10 cellular contexts compared by ENCODE assay signal in genomic region chr20:47727909-47728361, GRCh38. TPM values are rescaled to one million over a fixed set of nuclear protein-coding genes. Genes with fewer than 3 reads are reported as not detected.
DNase-seq lines count a peak whose midpoint lies in the region; ATAC-seq and TF ChIP-seq lines count a peak whose summit lies in the region.
"Had no signal": no experiment of that assay in that cellular context is flagged by ENCODE, and none has a peak within 500 bp of the region (broad histone marks: within the 10 kb centered on the region; RNA-seq: fewer than 3 reads in every experiment).

No MANE protein-coding gene starts in this region.

- H2BK20ac ChIP-seq in H9 (ENCODE audit: low read depth, low read length, poor library complexity, severe bottlenecking), result no peak overlapping the region

- no peak for DNase-seq in CD4-positive, CD25-positive, alpha-beta regulatory T cell
- DNase-seq in H9 (no peak), naive B cell (no peak), KG1 (lab: John Stamatoyannopoulos, UW) (no peak), activated gamma-delta T cell (lab: John Stamatoyannopoulos, UW) (no peak), dermis blood vessel endothelial cell (no peak), NCI-H2107 treated with DMSO at 0.1 percent for 48 hours (lab: John Stamatoyannopoulos, UW; ENCODE audit: unreplicated experiment) (no peak)
- DNase-seq: NCI-H524 treated with DMSO at 0.1 percent for 48 hours had no signal

- no peak overlapping the region for H2AK5ac ChIP-seq in H9 (ENCODE audit: insufficient read length, low read length)

- H3K79me2 ChIP-seq in H9 (ENCODE audit: insufficient read depth, low read length), result no peaks in the 10 kb centered on the region

- no peak for TF ChIP-seq CTCF in H9 (conservative IDR thresholded peaks at IDR 0.05)

- H3K27ac ChIP-seq in CD4-positive, CD25-positive, alpha-beta regulatory T cell (ENCODE audit: insufficient read depth, low read length, poor library complexity, severe bottlenecking), result peak overlapping the region; percentile 90
- no peak overlapping the region for H3K27ac ChIP-seq in H9 (ENCODE audit: insufficient read length, low read depth, low read length)
- H3K27ac ChIP-seq: coronary artery had no signal

- H3K27me3 Mint-ChIP-seq in CD4-positive, CD25-positive, alpha-beta regulatory T cell, result peaks cover 7% of the 10 kb centered on the region
- H3K27me3 Mint-ChIP-seq in H9 (ENCODE audit: low read depth) (no peaks in the 10 kb centered on the region; the same call in 1 of the 2 replicates), naive B cell (no peaks in the 10 kb centered on the region)
- no peaks in the 10 kb centered on the region for H3K27me3 Mint-ChIP-seq in activated naive CD8-positive, alpha-beta T cell

- peak overlapping the region; percentile 86 to 92 (median 90) for H3K4me3 Mint-ChIP-seq in CD4-positive, CD25-positive, alpha-beta regulatory T cell
- H3K4me3 Mint-ChIP-seq in H9 (no peak overlapping the region), naive B cell (peak overlapping the region; percentile 78 to 98 (median 92))
- peak overlapping the region; percentile 86 for H3K4me3 Mint-ChIP-seq in activated naive CD8-positive, alpha-beta T cell

- H3K36me3 ChIP-seq in CD4-positive, CD25-positive, alpha-beta regulatory T cell (ENCODE audit: control insufficient read depth, insufficient read depth, low read length), result no peaks in the 10 kb centered on the region

- WGBS in H9 (ENCODE audit: extremely low coverage, insufficient read length, low lambda C conversion rate), result no CpG with 5 or more reads among the region's 17 CpGs

- no peaks in the 10 kb centered on the region for H3K27me3 ChIP-seq in CD4-positive, CD25-positive, alpha-beta regulatory T cell (ENCODE audit: control insufficient read depth, insufficient read depth, low read length)
- H3K27me3 ChIP-seq in H9 (ENCODE audit: insufficient read depth, low read length), result no peaks in the 10 kb centered on the region

- H3K23me2 ChIP-seq in H9 (ENCODE audit: insufficient read length, low read depth, low read length, poor library complexity, severe bottlenecking), result no peaks in the 10 kb centered on the region

- no peak overlapping the region for H2BK5ac ChIP-seq in H9 (ENCODE audit: insufficient read length, low read length)

- H2AFZ ChIP-seq in H9 (ENCODE audit: low read length), result no peak overlapping the region

- no peak overlapping the region for H3K14ac ChIP-seq in H9 (ENCODE audit: insufficient read depth, low read length)

- no peak overlapping the region for H3K23ac ChIP-seq in H9 (ENCODE audit: insufficient read length, low read depth, low read length)

- no peak overlapping the region for H2BK12ac ChIP-seq in H9 (ENCODE audit: insufficient read length, low read depth, low read length)

- no peak overlapping the region for H3K4me2 ChIP-seq in H9 (ENCODE audit: insufficient read depth, insufficient read length, low read length)

- H3K79me1 ChIP-seq in H9 (ENCODE audit: insufficient read depth, low read depth, low read length, poor library complexity, severe bottlenecking), result no peaks in the 10 kb centered on the region

- peak overlapping the region; percentile 99 to 100 (median 100) for H3K27ac Mint-ChIP-seq in CD4-positive, CD25-positive, alpha-beta regulatory T cell
- peak overlapping the region in 2 of 3 experiments; percentile 11 to 92; a peak in 3 of 7 replicates for H3K27ac Mint-ChIP-seq in H9
- H3K27ac Mint-ChIP-seq in activated naive CD8-positive, alpha-beta T cell, result peak overlapping the region; percentile 86
- H3K27ac Mint-ChIP-seq in naive B cell, result peak overlapping the region; percentile 97 to 99 (median 99)

- no peak overlapping the region for H4K91ac ChIP-seq in H9 (ENCODE audit: insufficient read length, low read depth, low read length)

- H3K18ac ChIP-seq in H9 (ENCODE audit: insufficient read length, low read depth, low read length), result no peak overlapping the region

- H3K4me3 ChIP-seq in CD4-positive, CD25-positive, alpha-beta regulatory T cell (ENCODE audit: low read depth, low read length), result peak overlapping the region; percentile 64
- H3K4me3 ChIP-seq: coronary artery had no signal

- no peak overlapping the region for H3K4ac ChIP-seq in H9 (ENCODE audit: low read depth, low read length)

- no peaks in the 10 kb centered on the region for H3K9me3 ChIP-seq in CD4-positive, CD25-positive, alpha-beta regulatory T cell (ENCODE audit: control insufficient read depth in 2 of 2, low read length in 2 of 2)
- H3K9me3 ChIP-seq in H9 (ENCODE audit: control insufficient read depth, low read depth, low read length), result no peaks in the 10 kb centered on the region

- H3K4me1 Mint-ChIP-seq in CD4-positive, CD25-positive, alpha-beta regulatory T cell, result peaks cover 10 to 50% (median 34%) of the 10 kb centered on the region in 4 donors
- H3K4me1 Mint-ChIP-seq in H9 (peaks cover 12 to 13% of the 10 kb centered on the region in 2 experiments), naive B cell (peaks cover 37 to 62% (median 55%) of the 10 kb centered on the region in 3 donors)
- H3K4me1 Mint-ChIP-seq in activated naive CD8-positive, alpha-beta T cell (ENCODE audit: low read depth), result peaks cover 27% of the 10 kb centered on the region

- H3K36me3 Mint-ChIP-seq in CD4-positive, CD25-positive, alpha-beta regulatory T cell, result peaks cover 5% of the 10 kb centered on the region
- H3K36me3 Mint-ChIP-seq in H9 (ENCODE audit: insufficient read depth in 1 of 3, low read depth in 3 of 3) (peaks cover 3 to 10% (median 7%) of the 10 kb centered on the region in 3 experiments; a peak in 5 of 7 replicates), naive B cell (no peaks in the 10 kb centered on the region)
- no peaks in the 10 kb centered on the region for H3K36me3 Mint-ChIP-seq in activated naive CD8-positive, alpha-beta T cell

- no peak overlapping the region for H3T11ph ChIP-seq in H9 (ENCODE audit: low read length)

- H3K9me3 Mint-ChIP-seq in CD4-positive, CD25-positive, alpha-beta regulatory T cell, result no peaks in the 10 kb centered on the region
- H3K9me3 Mint-ChIP-seq in H9 (peaks cover 4 to 6% of the 10 kb centered on the region in 2 experiments), naive B cell (no peaks in the 10 kb centered on the region)
- H3K9me3 Mint-ChIP-seq in activated naive CD8-positive, alpha-beta T cell (ENCODE audit: low read depth), result no peaks in the 10 kb centered on the region

- peaks cover 33% of the 10 kb centered on the region for H3K4me1 ChIP-seq in CD4-positive, CD25-positive, alpha-beta regulatory T cell (ENCODE audit: control insufficient read depth, insufficient read depth, low read length, poor library complexity, severe bottlenecking)
- H3K4me1 ChIP-seq in H9 (ENCODE audit: insufficient read depth, low read length), result no peaks in the 10 kb centered on the region; the same call in 1 of the 2 replicates

- H3K9ac ChIP-seq in H9 (ENCODE audit: extremely low read depth, insufficient read length, low read length), result no peak overlapping the region

- H4K8ac ChIP-seq in H9 (replicated peaks; ENCODE audit: insufficient read length, low read depth, low read length), result no peak overlapping the region

- ATAC-seq in CD4-positive, CD25-positive, alpha-beta regulatory T cell (ENCODE audit: low read depth in 2 of 2), result peak; percentile 1
- no peak for ATAC-seq in naive B cell (ENCODE audit: low read depth in 2 of 2)

- H3K56ac ChIP-seq in H9 (ENCODE audit: insufficient read length, low read depth, low read length), result no peak overlapping the region

- no peak overlapping the region for H2BK15ac ChIP-seq in H9 (ENCODE audit: low read depth, low read length)

- H4K5ac ChIP-seq in H9 (ENCODE audit: insufficient read length, low read depth, low read length), result peak overlapping the region; percentile 28

- H2BK120ac ChIP-seq in H9 (ENCODE audit: low read depth, low read length, poor library complexity, severe bottlenecking), result no peak overlapping the region

- H4K20me1 ChIP-seq in H9 (ENCODE audit: control insufficient read depth, insufficient read depth, insufficient read length), result no peaks in the 10 kb centered on the region

RNA-seq across cellular contexts. Expression of gene SULF2, which starts 57.3 kb away (rescaled TPM):
- not detected for total RNA-seq in CD4-positive, CD25-positive, alpha-beta regulatory T cell
- polyA plus RNA-seq in CD4-positive, CD25-positive, alpha-beta regulatory T cell, result 1 to 10 TPM in 1 of 4 donors, under 1 TPM in 3; 0.33 to 1.2 (median 0.74) TPM
- 30.9 and 31.2 TPM in 2 replicates for total RNA-seq in H9 (2021)
- 1 to 10 TPM in 5 of 6 donors, not detected in 1; 1.2 to 3.2 (median 2.6) TPM for polyA plus RNA-seq in naive B cell (ENCODE audit: low read depth in 6 of 6)
- total RNA-seq in dermis blood vessel endothelial cell, result 92.1 and 131 TPM in 2 replicates

Comparison
In these comparisons a context has a peak if more than half of its experiments do, and no peak if none do; other contexts are left out.
1. ATAC-seq: peak in CD4-positive, CD25-positive, alpha-beta regulatory T cell (2 of 2); none in naive B cell (0 of 2).
2. H3K4me3 Mint-ChIP-seq: peak in CD4-positive, CD25-positive, alpha-beta regulatory T cell (4 of 4), activated naive CD8-positive, alpha-beta T cell (single experiment) and naive B cell (8 of 8); none in H9 (0 of 2).
3. RNA of gene SULF2, which starts 57.3 kb away (total RNA-seq): 92.1 to 131 TPM in dermis blood vessel endothelial cell and 30.9 to 31.2 TPM in H9; not detected in CD4-positive, CD25-positive, alpha-beta regulatory T cell (single experiment); every median in the first group is over 10 times any median in the second.
4. Peak in every context shown above with its lines, with median percentiles within 50 percentile points of each other: H3K27ac Mint-ChIP-seq.